In genomic region chr11:43943357-43943930, GRCh38 we compare ENCODE assay signal across 8 cellular contexts. TPM values are rescaled to one million over a fixed set of nuclear protein-coding genes. Genes with fewer than 3 reads are reported as not detected.
A peak's percentile ranks its signal among the peaks of the same experiment; 100 is the strongest.
DNase-seq lines count a peak whose midpoint lies in the region; ATAC-seq and TF ChIP-seq lines count a peak whose summit lies in the region.

No MANE protein-coding gene starts in this region.

- H3K9me2 ChIP-seq in SK-N-SH = no peaks in the 10 kb centered on the region

- peak overlapping the region in 1 of 2 experiments; percentile 93; a peak in 2 of 4 replicates for H3K27ac ChIP-seq in SK-N-SH (ENCODE audit: low read depth in 2 of 2, low read length in 1 of 2)

- H3K27me3 ChIP-seq in SK-N-SH (ENCODE audit: insufficient read depth) = peaks cover 55% of the 10 kb centered on the region

- no peak for TF ChIP-seq CTCF in SK-N-SH (IDR thresholded peaks at IDR 0.05)

- peaks cover 4% of the 10 kb centered on the region for H3F3A ChIP-seq in SK-N-SH (replicated peaks; ENCODE audit: insufficient read depth)

- POLR2A ChIA-PET in SK-N-SH (lab: Yijun Ruan, JAX) = interaction anchor here (0.6 to 5.9 kb wide), 15 partner anchors 8 to 123 kb away, joined by 3 to 213 read pairs (median 34); no protein-coding TSS in a partner anchor

- H3K36me3 ChIP-seq in SK-N-SH (replicated peaks in 1 of 2; ENCODE audit: control insufficient read depth in 1 of 2, insufficient read depth in 2 of 2, low read length in 1 of 2) = no peaks in the 10 kb centered on the region

- no peak for TF ChIP-seq EP300 in SK-N-SH (IDR thresholded peaks at IDR 0.05; ENCODE audit: borderline replicate concordance in 1 of 2, low read depth in 1 of 2, low read length in 1 of 2)

- H3K27ac Mint-ChIP-seq in activated T-helper 17 cell treated with anti-CD3 and anti-CD28 coated beads, Interleukin-2, amount 50 U/mL, for 72 hours = no peak overlapping the region
- H3K27ac Mint-ChIP-seq in stimulated activated naive B cell treated with anti-CD40 and anti-IgM and Interleukin-4, amounts not matched to agents 10 μg/mL and 1 μg/mL and 100 μg/mL, for 72 hours = peak overlapping the region; percentile 68

- H3K4me1 ChIP-seq in SK-N-SH (ENCODE audit: control insufficient read depth in 1 of 2, insufficient read depth in 2 of 2, low read depth in 1 of 2, low read length in 1 of 2) = peaks cover 5 to 37% of the 10 kb centered on the region in 2 experiments; a peak in 3 of 4 replicates

- H3K4me3 Mint-ChIP-seq in activated T-helper 17 cell treated with anti-CD3 and anti-CD28 coated beads, Interleukin-2, amount 50 U/mL, for 72 hours = peak overlapping the region; percentile 93
- peak overlapping the region; percentile 86 to 88 for H3K4me3 Mint-ChIP-seq in stimulated activated naive B cell treated with anti-CD40 and anti-IgM and Interleukin-4, amounts not matched to agents 10 μg/mL and 1 μg/mL and 100 μg/mL, for 72 hours

- no peak overlapping the region for H3K9ac ChIP-seq in SK-N-SH

- TF ChIP-seq RAD21 in SK-N-SH (IDR thresholded peaks at IDR 0.05; ENCODE audit: low read length) = no peak

- ATAC-seq in SK-N-SH treated with all-trans-retinoic acid at 6 μM for 48 hours (no peak), GM18502 (IDR thresholded peaks at IDR 0.05; ENCODE audit: poor library complexity, unreplicated experiment) (no peak)
- no peak for ATAC-seq in activated T-helper 17 cell treated with anti-CD3 and anti-CD28 coated beads, Interleukin-2, amount 50 U/mL, for 72 hours (replicated peaks)
- ATAC-seq in stimulated activated naive B cell treated with anti-CD40 and anti-IgM and Interleukin-4, amounts not matched to agents 10 μg/mL and 1 μg/mL and 100 μg/mL, for 72 hours (replicated peaks) = no peak

- peaks cover 10% of the 10 kb centered on the region for H3K36me3 Mint-ChIP-seq in activated T-helper 17 cell treated with anti-CD3 and anti-CD28 coated beads, Interleukin-2, amount 50 U/mL, for 72 hours (ENCODE audit: low read depth)
- peaks cover 0 to 3% of the 10 kb centered on the region in 2 donors for H3K36me3 Mint-ChIP-seq in stimulated activated naive B cell treated with anti-CD40 and anti-IgM and Interleukin-4, amounts not matched to agents 10 μg/mL and 1 μg/mL and 100 μg/mL, for 72 hours

- CTCF ChIA-PET in SK-N-SH (lab: Yijun Ruan, JAX) = interaction anchor here (0.9 to 13.9 kb wide), 15 partner anchors 11 to 97 kb away, joined by 3 to 222 read pairs (median 6); no protein-coding TSS in a partner anchor

- no peaks in the 10 kb centered on the region for H3K9me3 ChIP-seq in SK-N-SH
- H3K9me3 ChIP-seq in iPS-18c (ENCODE audit: control insufficient read depth, insufficient read depth, low read length) = peaks cover 2% of the 10 kb centered on the region

- peak overlapping the region; percentile 53 to 55 for H3K4me3 ChIP-seq in SK-N-SH (ENCODE audit: low read depth in 2 of 2, low read length in 1 of 2)
- H3K4me3 ChIP-seq in iPS-18c (ENCODE audit: insufficient read depth, low read depth, low read length) = peak overlapping the region; percentile 51

- H3K27me3 Mint-ChIP-seq in activated T-helper 17 cell treated with anti-CD3 and anti-CD28 coated beads, Interleukin-2, amount 50 U/mL, for 72 hours = peaks cover 48% of the 10 kb centered on the region
- H3K27me3 Mint-ChIP-seq in stimulated activated naive B cell treated with anti-CD40 and anti-IgM and Interleukin-4, amounts not matched to agents 10 μg/mL and 1 μg/mL and 100 μg/mL, for 72 hours = peaks cover 60 to 76% of the 10 kb centered on the region in 2 donors

- peak overlapping the region; percentile 81 for H3K4me2 ChIP-seq in SK-N-SH

- H4K20me1 ChIP-seq in SK-N-SH (ENCODE audit: insufficient read depth) = no peaks in the 10 kb centered on the region

- DNase-seq in SK-N-SH (no peak), middle frontal gyrus (ENCODE audit: extremely low spot score, low spot score) (no peak), RKO (ENCODE audit: low spot score) (no peak)
- DNase-seq in stimulated activated naive B cell treated with anti-CD40 and anti-IgM and Interleukin-4, amounts not matched to agents 10 μg/mL and 1 μg/mL and 100 μg/mL, for 72 hours = no peak

- H3K9me3 Mint-ChIP-seq in activated T-helper 17 cell treated with anti-CD3 and anti-CD28 coated beads, Interleukin-2, amount 50 U/mL, for 72 hours = no peaks in the 10 kb centered on the region
- H3K9me3 Mint-ChIP-seq in stimulated activated naive B cell treated with anti-CD40 and anti-IgM and Interleukin-4, amounts not matched to agents 10 μg/mL and 1 μg/mL and 100 μg/mL, for 72 hours = no peaks in the 10 kb centered on the region

- no peaks in the 10 kb centered on the region for H3K79me2 ChIP-seq in SK-N-SH (ENCODE audit: insufficient read depth)

- H2AFZ ChIP-seq in SK-N-SH (ENCODE audit: low read depth) = peak overlapping the region; percentile 65; the same call in 1 of the 2 replicates

- WGBS in SK-N-SH (ENCODE audit: low lambda C conversion rate) = under 1% methylated on average over 24 of the region's 50 CpGs

- H3K4me1 Mint-ChIP-seq in activated T-helper 17 cell treated with anti-CD3 and anti-CD28 coated beads, Interleukin-2, amount 50 U/mL, for 72 hours = peaks cover 9% of the 10 kb centered on the region
- peaks cover 16 to 30% of the 10 kb centered on the region in 2 donors for H3K4me1 Mint-ChIP-seq in stimulated activated naive B cell treated with anti-CD40 and anti-IgM and Interleukin-4, amounts not matched to agents 10 μg/mL and 1 μg/mL and 100 μg/mL, for 72 hours

TF ChIP-seq in SK-N-SH, 30 proteins besides CTCF, POLR2A, EP300 and RAD21:
- peak; percentile 34; the same call in 1 of the 2 replicates for TF ChIP-seq EZH2phosphoT487 (IDR thresholded peaks at IDR 0.05; ENCODE audit: borderline replicate concordance, low read depth)
- no peak for TF ChIP-seq YY1 (IDR thresholded peaks at IDR 0.05; ENCODE audit: low read depth)

TF ChIP-seq in SK-N-SH treated with all-trans-retinoic acid at 6 μM for 48 hours, 23 proteins besides CTCF, POLR2A, EP300 and RAD21:
- TF ChIP-seq CSDC2 (CRISPR knock-in tag; IDR thresholded peaks at IDR 0.05) (no peak), ZNF70 (CRISPR knock-in tag; IDR thresholded peaks at IDR 0.05) (no peak), OSR1 (CRISPR knock-in tag; IDR thresholded peaks at IDR 0.05) (no peak), TCF4 (CRISPR knock-in tag; IDR thresholded peaks at IDR 0.05; ENCODE audit: borderline replicate concordance) (no peak), ZNF8 (CRISPR knock-in tag; IDR thresholded peaks at IDR 0.05) (no peak), ZC3H10 (CRISPR knock-in tag; IDR thresholded peaks at IDR 0.05) (no peak), ARNTL (CRISPR knock-in tag; IDR thresholded peaks at IDR 0.05; ENCODE audit: borderline replicate concordance, low read depth) (no peak), RARB (CRISPR knock-in tag; IDR thresholded peaks at IDR 0.05) (no peak), PATZ1 (CRISPR knock-in tag; IDR thresholded peaks at IDR 0.05; ENCODE audit: borderline replicate concordance) (no peak), ZFP3 (CRISPR knock-in tag; IDR thresholded peaks at IDR 0.05) (no peak), CREB5 (CRISPR knock-in tag; IDR thresholded peaks at IDR 0.05; ENCODE audit: low read depth) (no peak), GLIS3 (CRISPR knock-in tag; IDR thresholded peaks at IDR 0.05) (no peak)

RNA-seq across cellular contexts. Expression of gene C11orf96, which starts 1.0 kb away (rescaled TPM):
- 11.1 and 18.0 TPM in 2 replicates for polyA plus RNA-seq in SK-N-SH (2012; rRNA removed)
- polyA plus RNA-seq in SK-N-SH (2012; cell fraction: cytosol; rRNA removed) = 14.6 and 28.5 TPM in 2 replicates
- polyA plus RNA-seq in SK-N-SH (2012; cell fraction: nucleus; rRNA removed) = 20.2 and 38.7 TPM in 2 replicates
- total RNA-seq in activated T-helper 17 cell treated with anti-CD3 and anti-CD28 coated beads, Interleukin-2, amount 50 U/mL, for 72 hours = under 1 TPM in 1 of 2 donors, not detected in 1; 0.26 TPM
